In the genomic region with DNA sequence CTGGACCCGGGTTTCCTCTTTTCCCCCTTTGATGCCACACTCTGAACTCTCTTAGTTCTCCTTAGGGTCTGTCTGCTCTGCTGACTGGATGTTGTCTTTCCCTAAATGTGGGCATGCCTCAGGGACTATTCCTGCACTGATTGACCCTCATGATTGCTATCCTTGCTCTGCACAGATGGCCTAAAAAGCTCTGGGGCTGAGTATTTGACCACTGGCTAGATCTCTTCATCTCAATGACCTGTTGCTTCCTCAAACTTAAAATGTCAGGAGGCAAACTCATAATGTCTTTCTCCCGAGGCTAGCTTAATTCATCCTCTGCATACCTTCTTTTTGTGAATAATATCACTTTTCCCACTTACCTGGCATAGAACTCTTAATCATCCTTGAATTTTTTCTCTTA, we compare ENCODE assay signal across 4 cellular contexts.
TF ChIP-seq lines count a peak whose summit lies in the region.

No MANE protein-coding gene starts in this region.

TF ChIP-seq in SK-N-SH, 30 proteins besides CTCF, POLR2A, EP300 and RAD21 (continues in another document):
- no peak for TF ChIP-seq REST (IDR thresholded peaks at IDR 0.05; ENCODE audit: low read depth, low read length)
- TF ChIP-seq JUND (IDR thresholded peaks at IDR 0.05) = no peak
- TF ChIP-seq TAF1 (IDR thresholded peaks at IDR 0.05; ENCODE audit: borderline replicate concordance, low read depth, low read length) = no peak
- no peak for TF ChIP-seq EZH2phosphoT487 (IDR thresholded peaks at IDR 0.05; ENCODE audit: borderline replicate concordance, low read depth)
- TF ChIP-seq RCOR1 (IDR thresholded peaks at IDR 0.05; ENCODE audit: low read length) = no peak
- TF ChIP-seq, protein P1, sequence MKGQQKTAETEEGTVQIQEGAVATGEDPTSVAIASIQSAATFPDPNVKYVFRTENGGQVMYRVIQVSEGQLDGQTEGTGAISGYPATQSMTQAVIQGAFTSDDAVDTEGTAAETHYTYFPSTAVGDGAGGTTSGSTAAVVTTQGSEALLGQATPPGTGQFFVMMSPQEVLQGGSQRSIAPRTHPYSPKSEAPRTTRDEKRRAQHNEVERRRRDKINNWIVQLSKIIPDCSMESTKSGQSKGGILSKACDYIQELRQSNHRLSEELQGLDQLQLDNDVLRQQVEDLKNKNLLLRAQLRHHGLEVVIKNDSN (IDR thresholded peaks at IDR 0.05; ENCODE audit: borderline replicate concordance, low read depth) = no peak
- no peak for TF ChIP-seq NRF1 (IDR thresholded peaks at IDR 0.05; ENCODE audit: low read depth, low read length)

TF ChIP-seq in SK-N-SH treated with all-trans-retinoic acid at 6 μM for 48 hours, 23 proteins besides CTCF, POLR2A, EP300 and RAD21 (continued from another document):
- TF ChIP-seq ARNTL (CRISPR knock-in tag; IDR thresholded peaks at IDR 0.05; ENCODE audit: borderline replicate concordance, low read depth) = no peak
- no peak for TF ChIP-seq TSHZ2 (CRISPR knock-in tag; IDR thresholded peaks at IDR 0.05)
- TF ChIP-seq ZC3H10 (CRISPR knock-in tag; IDR thresholded peaks at IDR 0.05) = no peak
- TF ChIP-seq, protein P2, sequence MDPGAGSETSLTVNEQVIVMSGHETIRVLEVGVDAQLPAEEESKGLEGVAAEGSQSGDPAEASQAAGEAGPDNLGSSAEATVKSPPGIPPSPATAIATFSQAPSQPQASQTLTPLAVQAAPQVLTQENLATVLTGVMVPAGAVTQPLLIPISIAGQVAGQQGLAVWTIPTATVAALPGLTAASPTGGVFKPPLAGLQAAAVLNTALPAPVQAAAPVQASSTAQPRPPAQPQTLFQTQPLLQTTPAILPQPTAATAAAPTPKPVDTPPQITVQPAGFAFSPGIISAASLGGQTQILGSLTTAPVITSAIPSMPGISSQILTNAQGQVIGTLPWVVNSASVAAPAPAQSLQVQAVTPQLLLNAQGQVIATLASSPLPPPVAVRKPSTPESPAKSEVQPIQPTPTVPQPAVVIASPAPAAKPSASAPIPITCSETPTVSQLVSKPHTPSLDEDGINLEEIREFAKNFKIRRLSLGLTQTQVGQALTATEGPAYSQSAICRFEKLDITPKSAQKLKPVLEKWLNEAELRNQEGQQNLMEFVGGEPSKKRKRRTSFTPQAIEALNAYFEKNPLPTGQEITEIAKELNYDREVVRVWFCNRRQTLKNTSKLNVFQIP (CRISPR knock-in tag; IDR thresholded peaks at IDR 0.05; ENCODE audit: borderline replicate concordance, low read depth) = no peak

TF ChIP-seq in GM23338, 12 proteins besides CTCF, POLR2A, EP300 and RAD21 (continued from another document):
- TF ChIP-seq REST (IDR thresholded peaks at IDR 0.05; ENCODE audit: unreplicated experiment) = no peak
- no peak for TF ChIP-seq STAT1 (IDR thresholded peaks at IDR 0.05; ENCODE audit: unreplicated experiment)
- TF ChIP-seq EZH2phosphoT487 (IDR thresholded peaks at IDR 0.05; ENCODE audit: unreplicated experiment) = no peak
- TF ChIP-seq ZNF331 (CRISPR knock-in tag; IDR thresholded peaks at IDR 0.05; ENCODE audit: low read depth) = no peak
- no peak for TF ChIP-seq CREB1 (CRISPR knock-in tag; IDR thresholded peaks at IDR 0.05; ENCODE audit: low read depth)
- no peak for TF ChIP-seq NANOG (IDR thresholded peaks at IDR 0.05; ENCODE audit: borderline replicate concordance)
- TF ChIP-seq, protein P3, sequence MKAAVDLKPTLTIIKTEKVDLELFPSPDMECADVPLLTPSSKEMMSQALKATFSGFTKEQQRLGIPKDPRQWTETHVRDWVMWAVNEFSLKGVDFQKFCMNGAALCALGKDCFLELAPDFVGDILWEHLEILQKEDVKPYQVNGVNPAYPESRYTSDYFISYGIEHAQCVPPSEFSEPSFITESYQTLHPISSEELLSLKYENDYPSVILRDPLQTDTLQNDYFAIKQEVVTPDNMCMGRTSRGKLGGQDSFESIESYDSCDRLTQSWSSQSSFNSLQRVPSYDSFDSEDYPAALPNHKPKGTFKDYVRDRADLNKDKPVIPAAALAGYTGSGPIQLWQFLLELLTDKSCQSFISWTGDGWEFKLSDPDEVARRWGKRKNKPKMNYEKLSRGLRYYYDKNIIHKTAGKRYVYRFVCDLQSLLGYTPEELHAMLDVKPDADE (IDR thresholded peaks at IDR 0.05) = no peak

TF ChIP-seq in WTC11, 78 proteins besides CTCF, POLR2A, EP300 and RAD21:
- TF ChIP-seq PRDM15 (CRISPR knock-in tag; IDR thresholded peaks at IDR 0.05) (no peak), GTF2I (CRISPR knock-in tag; conservative IDR thresholded peaks at IDR 0.05) (no peak), TEAD4 (CRISPR knock-in tag; IDR thresholded peaks at IDR 0.05) (no peak), CBFB (CRISPR knock-in tag; IDR thresholded peaks at IDR 0.05; ENCODE audit: low read depth) (no peak), FOXK1 (CRISPR knock-in tag; IDR thresholded peaks at IDR 0.05) (no peak), NFYB (CRISPR knock-in tag; conservative IDR thresholded peaks at IDR 0.05; ENCODE audit: low read depth) (no peak), ELF4 (CRISPR knock-in tag; IDR thresholded peaks at IDR 0.05; ENCODE audit: low read depth) (no peak), SMAD3 (CRISPR knock-in tag; IDR thresholded peaks at IDR 0.05; ENCODE audit: borderline replicate concordance) (no peak), RELA (CRISPR knock-in tag; IDR thresholded peaks at IDR 0.05; ENCODE audit: borderline replicate concordance) (no peak), JUN (CRISPR knock-in tag; IDR thresholded peaks at IDR 0.05) (no peak), ZNF263 (CRISPR knock-in tag; IDR thresholded peaks at IDR 0.05; ENCODE audit: low read depth) (no peak), ZNF396 (CRISPR knock-in tag; IDR thresholded peaks at IDR 0.05; ENCODE audit: borderline replicate concordance) (no peak), ZNF423 (CRISPR knock-in tag; IDR thresholded peaks at IDR 0.05) (no peak), TP53 (CRISPR knock-in tag; IDR thresholded peaks at IDR 0.05) (no peak), ZNF416 (CRISPR knock-in tag; IDR thresholded peaks at IDR 0.05) (no peak), MAX (CRISPR knock-in tag; IDR thresholded peaks at IDR 0.05) (no peak)
- TF ChIP-seq, protein P4, sequence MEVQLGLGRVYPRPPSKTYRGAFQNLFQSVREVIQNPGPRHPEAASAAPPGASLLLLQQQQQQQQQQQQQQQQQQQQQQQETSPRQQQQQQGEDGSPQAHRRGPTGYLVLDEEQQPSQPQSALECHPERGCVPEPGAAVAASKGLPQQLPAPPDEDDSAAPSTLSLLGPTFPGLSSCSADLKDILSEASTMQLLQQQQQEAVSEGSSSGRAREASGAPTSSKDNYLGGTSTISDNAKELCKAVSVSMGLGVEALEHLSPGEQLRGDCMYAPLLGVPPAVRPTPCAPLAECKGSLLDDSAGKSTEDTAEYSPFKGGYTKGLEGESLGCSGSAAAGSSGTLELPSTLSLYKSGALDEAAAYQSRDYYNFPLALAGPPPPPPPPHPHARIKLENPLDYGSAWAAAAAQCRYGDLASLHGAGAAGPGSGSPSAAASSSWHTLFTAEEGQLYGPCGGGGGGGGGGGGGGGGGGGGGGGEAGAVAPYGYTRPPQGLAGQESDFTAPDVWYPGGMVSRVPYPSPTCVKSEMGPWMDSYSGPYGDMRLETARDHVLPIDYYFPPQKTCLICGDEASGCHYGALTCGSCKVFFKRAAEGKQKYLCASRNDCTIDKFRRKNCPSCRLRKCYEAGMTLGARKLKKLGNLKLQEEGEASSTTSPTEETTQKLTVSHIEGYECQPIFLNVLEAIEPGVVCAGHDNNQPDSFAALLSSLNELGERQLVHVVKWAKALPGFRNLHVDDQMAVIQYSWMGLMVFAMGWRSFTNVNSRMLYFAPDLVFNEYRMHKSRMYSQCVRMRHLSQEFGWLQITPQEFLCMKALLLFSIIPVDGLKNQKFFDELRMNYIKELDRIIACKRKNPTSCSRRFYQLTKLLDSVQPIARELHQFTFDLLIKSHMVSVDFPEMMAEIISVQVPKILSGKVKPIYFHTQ (CRISPR knock-in tag; IDR thresholded peaks at IDR 0.05) = no peak
- TF ChIP-seq, protein P5, sequence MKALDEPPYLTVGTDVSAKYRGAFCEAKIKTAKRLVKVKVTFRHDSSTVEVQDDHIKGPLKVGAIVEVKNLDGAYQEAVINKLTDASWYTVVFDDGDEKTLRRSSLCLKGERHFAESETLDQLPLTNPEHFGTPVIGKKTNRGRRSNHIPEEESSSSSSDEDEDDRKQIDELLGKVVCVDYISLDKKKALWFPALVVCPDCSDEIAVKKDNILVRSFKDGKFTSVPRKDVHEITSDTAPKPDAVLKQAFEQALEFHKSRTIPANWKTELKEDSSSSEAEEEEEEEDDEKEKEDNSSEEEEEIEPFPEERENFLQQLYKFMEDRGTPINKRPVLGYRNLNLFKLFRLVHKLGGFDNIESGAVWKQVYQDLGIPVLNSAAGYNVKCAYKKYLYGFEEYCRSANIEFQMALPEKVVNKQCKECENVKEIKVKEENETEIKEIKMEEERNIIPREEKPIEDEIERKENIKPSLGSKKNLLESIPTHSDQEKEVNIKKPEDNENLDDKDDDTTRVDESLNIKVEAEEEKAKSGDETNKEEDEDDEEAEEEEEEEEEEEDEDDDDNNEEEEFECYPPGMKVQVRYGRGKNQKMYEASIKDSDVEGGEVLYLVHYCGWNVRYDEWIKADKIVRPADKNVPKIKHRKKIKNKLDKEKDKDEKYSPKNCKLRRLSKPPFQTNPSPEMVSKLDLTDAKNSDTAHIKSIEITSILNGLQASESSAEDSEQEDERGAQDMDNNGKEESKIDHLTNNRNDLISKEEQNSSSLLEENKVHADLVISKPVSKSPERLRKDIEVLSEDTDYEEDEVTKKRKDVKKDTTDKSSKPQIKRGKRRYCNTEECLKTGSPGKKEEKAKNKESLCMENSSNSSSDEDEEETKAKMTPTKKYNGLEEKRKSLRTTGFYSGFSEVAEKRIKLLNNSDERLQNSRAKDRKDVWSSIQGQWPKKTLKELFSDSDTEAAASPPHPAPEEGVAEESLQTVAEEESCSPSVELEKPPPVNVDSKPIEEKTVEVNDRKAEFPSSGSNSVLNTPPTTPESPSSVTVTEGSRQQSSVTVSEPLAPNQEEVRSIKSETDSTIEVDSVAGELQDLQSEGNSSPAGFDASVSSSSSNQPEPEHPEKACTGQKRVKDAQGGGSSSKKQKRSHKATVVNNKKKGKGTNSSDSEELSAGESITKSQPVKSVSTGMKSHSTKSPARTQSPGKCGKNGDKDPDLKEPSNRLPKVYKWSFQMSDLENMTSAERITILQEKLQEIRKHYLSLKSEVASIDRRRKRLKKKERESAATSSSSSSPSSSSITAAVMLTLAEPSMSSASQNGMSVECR (CRISPR knock-in tag; IDR thresholded peaks at IDR 0.05; ENCODE audit: borderline replicate concordance) = no peak
